Comparison of ENCODE assay signal across 2 cellular contexts in genomic region chr15:40936709-40937666, GRCh38.
A peak's percentile ranks its signal among the peaks of the same experiment; 100 is the strongest.
TF ChIP-seq lines count a peak whose summit lies in the region.

No MANE protein-coding gene starts in this region.

TF ChIP-seq in GM12878, 131 proteins besides CTCF, POLR2A, EP300 and RAD21:
- no peak for TF ChIP-seq NFXL1 (IDR thresholded peaks at IDR 0.05; ENCODE audit: borderline replicate concordance)
- TF ChIP-seq MEF2B (IDR thresholded peaks at IDR 0.05; ENCODE audit: partially characterized antibody, poor library complexity, severe bottlenecking) = peak; percentile 72
- no peak for TF ChIP-seq ELK1 (IDR thresholded peaks at IDR 0.05; ENCODE audit: low read depth, low read length)
- TF ChIP-seq, protein P1, sequence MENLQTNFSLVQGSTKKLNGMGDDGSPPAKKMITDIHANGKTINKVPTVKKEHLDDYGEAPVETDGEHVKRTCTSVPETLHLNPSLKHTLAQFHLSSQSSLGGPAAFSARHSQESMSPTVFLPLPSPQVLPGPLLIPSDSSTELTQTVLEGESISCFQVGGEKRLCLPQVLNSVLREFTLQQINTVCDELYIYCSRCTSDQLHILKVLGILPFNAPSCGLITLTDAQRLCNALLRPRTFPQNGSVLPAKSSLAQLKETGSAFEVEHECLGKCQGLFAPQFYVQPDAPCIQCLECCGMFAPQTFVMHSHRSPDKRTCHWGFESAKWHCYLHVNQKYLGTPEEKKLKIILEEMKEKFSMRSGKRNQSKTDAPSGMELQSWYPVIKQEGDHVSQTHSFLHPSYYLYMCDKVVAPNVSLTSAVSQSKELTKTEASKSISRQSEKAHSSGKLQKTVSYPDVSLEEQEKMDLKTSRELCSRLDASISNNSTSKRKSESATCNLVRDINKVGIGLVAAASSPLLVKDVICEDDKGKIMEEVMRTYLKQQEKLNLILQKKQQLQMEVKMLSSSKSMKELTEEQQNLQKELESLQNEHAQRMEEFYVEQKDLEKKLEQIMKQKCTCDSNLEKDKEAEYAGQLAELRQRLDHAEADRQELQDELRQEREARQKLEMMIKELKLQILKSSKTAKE (IDR thresholded peaks at IDR 0.05; ENCODE audit: low read depth, poor library complexity, severe bottlenecking) = no peak
- TF ChIP-seq, protein P2, sequence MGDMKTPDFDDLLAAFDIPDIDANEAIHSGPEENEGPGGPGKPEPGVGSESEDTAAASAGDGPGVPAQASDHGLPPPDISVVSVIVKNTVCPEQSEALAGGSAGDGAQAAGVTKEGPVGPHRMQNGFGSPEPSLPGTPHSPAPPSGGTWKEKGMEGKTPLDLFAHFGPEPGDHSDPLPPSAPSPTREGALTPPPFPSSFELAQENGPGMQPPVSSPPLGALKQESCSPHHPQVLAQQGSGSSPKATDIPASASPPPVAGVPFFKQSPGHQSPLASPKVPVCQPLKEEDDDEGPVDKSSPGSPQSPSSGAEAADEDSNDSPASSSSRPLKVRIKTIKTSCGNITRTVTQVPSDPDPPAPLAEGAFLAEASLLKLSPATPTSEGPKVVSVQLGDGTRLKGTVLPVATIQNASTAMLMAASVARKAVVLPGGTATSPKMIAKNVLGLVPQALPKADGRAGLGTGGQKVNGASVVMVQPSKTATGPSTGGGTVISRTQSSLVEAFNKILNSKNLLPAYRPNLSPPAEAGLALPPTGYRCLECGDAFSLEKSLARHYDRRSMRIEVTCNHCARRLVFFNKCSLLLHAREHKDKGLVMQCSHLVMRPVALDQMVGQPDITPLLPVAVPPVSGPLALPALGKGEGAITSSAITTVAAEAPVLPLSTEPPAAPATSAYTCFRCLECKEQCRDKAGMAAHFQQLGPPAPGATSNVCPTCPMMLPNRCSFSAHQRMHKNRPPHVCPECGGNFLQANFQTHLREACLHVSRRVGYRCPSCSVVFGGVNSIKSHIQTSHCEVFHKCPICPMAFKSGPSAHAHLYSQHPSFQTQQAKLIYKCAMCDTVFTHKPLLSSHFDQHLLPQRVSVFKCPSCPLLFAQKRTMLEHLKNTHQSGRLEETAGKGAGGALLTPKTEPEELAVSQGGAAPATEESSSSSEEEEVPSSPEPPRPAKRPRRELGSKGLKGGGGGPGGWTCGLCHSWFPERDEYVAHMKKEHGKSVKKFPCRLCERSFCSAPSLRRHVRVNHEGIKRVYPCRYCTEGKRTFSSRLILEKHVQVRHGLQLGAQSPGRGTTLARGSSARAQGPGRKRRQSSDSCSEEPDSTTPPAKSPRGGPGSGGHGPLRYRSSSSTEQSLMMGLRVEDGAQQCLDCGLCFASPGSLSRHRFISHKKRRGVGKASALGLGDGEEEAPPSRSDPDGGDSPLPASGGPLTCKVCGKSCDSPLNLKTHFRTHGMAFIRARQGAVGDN (IDR thresholded peaks at IDR 0.05) = no peak
- peak; percentile 82 for TF ChIP-seq PBX3 (IDR thresholded peaks at IDR 0.05; ENCODE audit: insufficient replicate concordance, low read depth, low read length)
- peak; percentile 91 for TF ChIP-seq ZNF24 (IDR thresholded peaks at IDR 0.05)
- TF ChIP-seq PKNOX1 (IDR thresholded peaks at IDR 0.05) = peak; percentile 94
- no peak for TF ChIP-seq CBFB (IDR thresholded peaks at IDR 0.05; ENCODE audit: low read depth)

TF ChIP-seq in liver, 16 proteins besides CTCF, POLR2A, EP300 and RAD21:
- TF ChIP-seq HNF4G (IDR thresholded peaks at IDR 0.05) (peak; percentile 89), NR2F2 (IDR thresholded peaks at IDR 0.05) (no peak), FOXA1 (IDR thresholded peaks at IDR 0.05) (no peak), RXRA (IDR thresholded peaks at IDR 0.05) (peak; percentile 62 to 70), HNF4A (conservative IDR thresholded peaks at IDR 0.05) (peak; percentile 93 to 98), MAX (IDR thresholded peaks at IDR 0.05) (peak; percentile 55), GABPA (IDR thresholded peaks at IDR 0.05 in 1 of 2, conservative IDR thresholded peaks at IDR 0.05 in 1 of 2) (peak in 1 of 2 donors; percentile 12), JUND (IDR thresholded peaks at IDR 0.05) (peak in 1 of 2 donors; percentile 38), SP1 (IDR thresholded peaks at IDR 0.05) (peak; percentile 96)
- TF ChIP-seq, protein P3, sequence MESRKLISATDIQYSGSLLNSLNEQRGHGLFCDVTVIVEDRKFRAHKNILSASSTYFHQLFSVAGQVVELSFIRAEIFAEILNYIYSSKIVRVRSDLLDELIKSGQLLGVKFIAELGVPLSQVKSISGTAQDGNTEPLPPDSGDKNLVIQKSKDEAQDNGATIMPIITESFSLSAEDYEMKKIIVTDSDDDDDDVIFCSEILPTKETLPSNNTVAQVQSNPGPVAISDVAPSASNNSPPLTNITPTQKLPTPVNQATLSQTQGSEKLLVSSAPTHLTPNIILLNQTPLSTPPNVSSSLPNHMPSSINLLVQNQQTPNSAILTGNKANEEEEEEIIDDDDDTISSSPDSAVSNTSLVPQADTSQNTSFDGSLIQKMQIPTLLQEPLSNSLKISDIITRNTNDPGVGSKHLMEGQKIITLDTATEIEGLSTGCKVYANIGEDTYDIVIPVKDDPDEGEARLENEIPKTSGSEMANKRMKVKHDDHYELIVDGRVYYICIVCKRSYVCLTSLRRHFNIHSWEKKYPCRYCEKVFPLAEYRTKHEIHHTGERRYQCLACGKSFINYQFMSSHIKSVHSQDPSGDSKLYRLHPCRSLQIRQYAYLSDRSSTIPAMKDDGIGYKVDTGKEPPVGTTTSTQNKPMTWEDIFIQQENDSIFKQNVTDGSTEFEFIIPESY (IDR thresholded peaks at IDR 0.05) = no peak
